Comparison of ENCODE assay signal across 6 cellular contexts in genomic region chr4:38622340-38622739, GRCh38. TPM values are rescaled to one million over a fixed set of nuclear protein-coding genes. Genes with fewer than 3 reads are reported as not detected.
A peak's percentile ranks its signal among the peaks of the same experiment; 100 is the strongest.
DNase-seq lines count a peak whose midpoint lies in the region; ATAC-seq and TF ChIP-seq lines count a peak whose summit lies in the region.
"Not testable (repeated sequence)": the region's sequence is repeated elsewhere in the genome, so short reads cannot be mapped to it uniquely, and the experiment has no call there.

No MANE protein-coding gene starts in this region.

- not testable (repeated sequence) for H3K4me1 Mint-ChIP-seq in stimulated activated naive CD8-positive, alpha-beta T cell treated with anti-CD3 and anti-CD28 coated beads, Interleukin-15, amount 100 ng/mL, for 72 hours

- ATAC-seq in mucosa of descending colon = peak; percentile 27
- not testable (repeated sequence) for ATAC-seq in stimulated activated naive CD8-positive, alpha-beta T cell treated with anti-CD3 and anti-CD28 coated beads, Interleukin-15, amount 100 ng/mL, for 72 hours

- not testable (repeated sequence) for H3K36me3 ChIP-seq in mucosa of descending colon (ENCODE audit: low read depth)

- H3K27ac ChIP-seq in C4-2B (peak overlapping the region; percentile 88), VCaP (peak overlapping the region; percentile 93), epithelial cell of prostate (peak overlapping the region; percentile 85)

- TF ChIP-seq CTCF in C4-2B (conservative IDR thresholded peaks at IDR 0.05); VCaP (conservative IDR thresholded peaks at IDR 0.05); mucosa of descending colon (IDR thresholded peaks at IDR 0.05): not testable (repeated sequence)

- H3K4me3 ChIP-seq in mucosa of descending colon = not testable (repeated sequence)

- not testable (repeated sequence) for H3K4me3 Mint-ChIP-seq in stimulated activated naive CD8-positive, alpha-beta T cell treated with anti-CD3 and anti-CD28 coated beads, Interleukin-15, amount 100 ng/mL, for 72 hours

- peak overlapping the region; percentile 13 to 63 for H3K27ac Mint-ChIP-seq in stimulated activated naive CD8-positive, alpha-beta T cell treated with anti-CD3 and anti-CD28 coated beads, Interleukin-15, amount 100 ng/mL, for 72 hours

- not testable (repeated sequence) for H3K9me3 ChIP-seq in mucosa of descending colon

- intact Hi-C loops in mucosa of descending colon (cut with DNase I, micrococcal nuclease) = not testable (repeated sequence)

- DNase-seq in M059J (ENCODE audit: low read depth) = peak; percentile 22
- DNase-seq in epithelial cell of prostate (ENCODE audit: low read depth, low spot score); mucosa of descending colon; stimulated activated naive CD8-positive, alpha-beta T cell treated with anti-CD3 and anti-CD28 coated beads, Interleukin-15, amount 100 ng/mL, for 72 hours: not testable (repeated sequence)

- not testable (repeated sequence) for H3K27me3 Mint-ChIP-seq in stimulated activated naive CD8-positive, alpha-beta T cell treated with anti-CD3 and anti-CD28 coated beads, Interleukin-15, amount 100 ng/mL, for 72 hours

- not testable (repeated sequence) for H3K9me3 Mint-ChIP-seq in stimulated activated naive CD8-positive, alpha-beta T cell treated with anti-CD3 and anti-CD28 coated beads, Interleukin-15, amount 100 ng/mL, for 72 hours

- H3K4me1 ChIP-seq in mucosa of descending colon (ENCODE audit: low read depth) = peaks cover 26% of the 10 kb centered on the region

RNA-seq across cellular contexts. Expression of gene KLF3, which starts 41.7 kb away (rescaled TPM):
- total RNA-seq in M059J (2014; rRNA removed; shearing (Covaris generic)) = 5.7 and 11.4 TPM in 2 replicates
- total RNA-seq in mucosa of descending colon = 100 to 1,000 TPM; 102 to 151 (median 128) TPM
